In the genomic region with DNA sequence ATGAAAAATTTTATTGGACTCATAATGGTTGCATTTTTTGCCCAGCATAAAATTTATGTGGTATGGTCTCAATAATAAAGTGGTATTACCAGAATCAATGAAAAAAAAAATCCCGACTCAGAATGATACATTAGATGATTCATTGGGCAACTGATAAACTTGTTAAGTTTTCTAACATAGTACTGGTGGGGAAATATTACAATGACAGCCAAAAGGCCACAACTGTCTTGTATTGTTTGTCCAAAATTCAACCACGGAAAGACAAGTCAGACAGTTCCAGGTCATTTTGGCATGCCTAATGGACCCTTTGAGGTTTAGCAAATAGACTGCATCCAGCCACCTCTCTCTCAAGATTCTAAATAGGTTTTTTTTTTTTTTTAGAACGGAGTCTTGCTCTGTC, we compare ENCODE assay signal across 28 cellular contexts.
"Had no signal": no experiment of that assay in that cellular context is flagged by ENCODE, and none has a peak within 500 bp of the region (broad histone marks: within the 10 kb centered on the region; RNA-seq: fewer than 3 reads in every experiment).

No MANE protein-coding gene starts in this region.

- H3K36me3 ChIP-seq: colonic mucosa, esophagus muscularis mucosa, sigmoid colon, spleen, thoracic aorta, tibial nerve, upper lobe of right lung, uterus had no signal

- FAIRE-seq: endothelial cell of umbilical vein, frontal cortex, kidney had no signal

- H3K4me3 Mint-ChIP-seq: naive thymus-derived CD4-positive, alpha-beta T cell; nephron; stimulated activated memory B cell treated with anti-CD40 and anti-IgM and Interleukin-4, amounts not matched to agents 10 μg/mL and 1 μg/mL and 100 μg/mL, for 72 hours had no signal

- DNase-seq: colonic mucosa; dermis blood vessel endothelial cell; effector memory CD4-positive, alpha-beta T cell; head of caudate nucleus; kidney; mesendoderm; midbrain; naive thymus-derived CD4-positive, alpha-beta T cell; nucleus accumbens; posterior cingulate gyrus; psoas muscle; right cardiac atrium; sigmoid colon; spleen; stimulated activated CD4-positive, alpha-beta T cell treated with anti-CD3 and anti-CD28 coated beads, Interleukin-4, amount 100 ng/mL, for 4 hours; stimulated activated naive CD8-positive, alpha-beta T cell treated with anti-CD3 and anti-CD28 coated beads, Interleukin-15, Interleukin-2, amounts not matched to agents 100 U/mL and 50 U/mL, for 24 hours; upper lobe of right lung; uterus had no signal

- H3K4me3 ChIP-seq: colonic mucosa, esophagus muscularis mucosa, lung, psoas muscle, sigmoid colon, skin epidermis, spleen, thoracic aorta, tibial nerve, upper lobe of right lung, uterus had no signal

- H3K27me3 Mint-ChIP-seq: stimulated activated memory B cell treated with anti-CD40 and anti-IgM and Interleukin-4, amounts not matched to agents 10 μg/mL and 1 μg/mL and 100 μg/mL, for 72 hours had no signal

- H3K9me3 ChIP-seq: colonic mucosa, esophagus muscularis mucosa, psoas muscle, sigmoid colon, spleen, thoracic aorta, tibial nerve, upper lobe of right lung, uterus had no signal

- H3K27ac Mint-ChIP-seq: naive thymus-derived CD4-positive, alpha-beta T cell; nephron had no signal

- H3K4me1 ChIP-seq: colonic mucosa, upper lobe of right lung, uterus had no signal

- H3K36me3 Mint-ChIP-seq: naive thymus-derived CD4-positive, alpha-beta T cell had no signal

- H3K27me3 ChIP-seq: colonic mucosa, esophagus muscularis mucosa, sigmoid colon, spleen, tibial nerve, upper lobe of right lung, uterus had no signal

- H3K27ac ChIP-seq: colonic mucosa, esophagus muscularis mucosa, psoas muscle, sigmoid colon, skin epidermis, spleen, thoracic aorta, tibial nerve, upper lobe of right lung, uterus had no signal

- ATAC-seq: left lobe of liver; naive thymus-derived CD4-positive, alpha-beta T cell; psoas muscle; right cardiac atrium; stimulated activated memory B cell treated with anti-CD40 and anti-IgM and Interleukin-4, amounts not matched to agents 10 μg/mL and 1 μg/mL and 100 μg/mL, for 72 hours; stimulated activated naive CD8-positive, alpha-beta T cell treated with anti-CD3 and anti-CD28 coated beads, Interleukin-15, Interleukin-2, amounts not matched to agents 100 U/mL and 50 U/mL, for 24 hours; upper lobe of right lung had no signal

- H3K9me3 Mint-ChIP-seq: naive thymus-derived CD4-positive, alpha-beta T cell; nephron; stimulated activated memory B cell treated with anti-CD40 and anti-IgM and Interleukin-4, amounts not matched to agents 10 μg/mL and 1 μg/mL and 100 μg/mL, for 72 hours had no signal
